ENCODE assay signal across 17 cellular contexts in genomic region chr4:174658246-174658645, GRCh38.
DNase-seq lines count a peak whose midpoint lies in the region; ATAC-seq and TF ChIP-seq lines count a peak whose summit lies in the region.
"Had no signal": no experiment of that assay in that cellular context is flagged by ENCODE, and none has a peak within 500 bp of the region (broad histone marks: within the 10 kb centered on the region; RNA-seq: fewer than 3 reads in every experiment).

No MANE protein-coding gene starts in this region.

- H3K4me1 ChIP-seq in mesendoderm (ENCODE audit: control insufficient read depth, low read depth, low read length) = no peaks in the 10 kb centered on the region
- H3K4me1 ChIP-seq: BLaER1, HAP-1 had no signal

- no CpG with 5 or more reads among the region's 3 CpGs for WGBS in mesendoderm (ENCODE audit: extremely low coverage, insufficient coverage, low lambda C conversion rate)

- no peak overlapping the region for H3K9ac ChIP-seq in mesendoderm (ENCODE audit: low read length)
- H3K9ac ChIP-seq: BLaER1, GM23248 had no signal

- H3K4me2 ChIP-seq in mesendoderm (ENCODE audit: low read length) = no peak overlapping the region
- H3K4me2 ChIP-seq: A549, BLaER1 had no signal

- no peak overlapping the region for H2AK5ac ChIP-seq in mesendoderm (ENCODE audit: low read length)

- no peak overlapping the region for H2BK15ac ChIP-seq in mesendoderm (replicated peaks; ENCODE audit: low read depth)

- H3K27me3 ChIP-seq in mesendoderm (ENCODE audit: insufficient read depth, low read length, poor library complexity) = no peaks in the 10 kb centered on the region
- H3K27me3 ChIP-seq: BLaER1 had no signal

- no peak overlapping the region for H4K5ac ChIP-seq in mesendoderm (ENCODE audit: low read length)

- H3K56ac ChIP-seq in mesendoderm (ENCODE audit: low read length) = no peak overlapping the region

- H3K23ac ChIP-seq in mesendoderm (ENCODE audit: low read length) = no peak overlapping the region

- no peaks in the 10 kb centered on the region for H3K79me2 ChIP-seq in mesendoderm (ENCODE audit: control insufficient read depth, insufficient read depth, low read length)

- H3K4ac ChIP-seq in mesendoderm (ENCODE audit: low read depth, low read length) = no peak overlapping the region

- no peak overlapping the region for H3K18ac ChIP-seq in mesendoderm (ENCODE audit: low read length)

- intact Hi-C loops in cardiac septum (cut with DNase I) = no loop called here

- no peak overlapping the region for H3K27ac ChIP-seq in mesendoderm (ENCODE audit: low read depth, low read length)
- H3K27ac ChIP-seq: 22Rv1, A549, BLaER1, GM23248 had no signal

- H4K8ac ChIP-seq in mesendoderm (ENCODE audit: low read depth, low read length) = no peak overlapping the region

- DNase-seq in NOMO-1 treated with DMSO at 0.1 percent for 48 hours (lab: John Stamatoyannopoulos, UW; ENCODE audit: unreplicated experiment) (peak; percentile 28), NOMO-1 treated with dmso at 0.1 percent for 144 hours (lab: John Stamatoyannopoulos, UW; ENCODE audit: unreplicated experiment) (no peak), amniotic epithelial cell (ENCODE audit: low read depth) (peak; percentile 31), erythroblast (lab: John Stamatoyannopoulos, UW) (peak; percentile 84 to 86), mesendoderm (peak; percentile 16), cardiac septum (ENCODE audit: low spot score) (no peak), middle frontal gyrus (ENCODE audit: extremely low spot score, low spot score) (no peak)
- DNase-seq: CD4-positive, alpha-beta memory T cell; DMS153; DMS79; GDM1; GM23248 had no signal

- H3K79me1 ChIP-seq in mesendoderm (ENCODE audit: low read length) = no peaks in the 10 kb centered on the region

- no peak overlapping the region for H3K4me3 ChIP-seq in mesendoderm (ENCODE audit: low read length)
- H3K4me3 ChIP-seq: A549, BLaER1, GM23248, HAP-1 had no signal

- H2BK120ac ChIP-seq in mesendoderm (ENCODE audit: low read depth, low read length) = no peak overlapping the region

- H3K36me3 ChIP-seq in mesendoderm (ENCODE audit: control insufficient read depth, insufficient read depth, low read length) = no peaks in the 10 kb centered on the region
- H3K36me3 ChIP-seq: BLaER1, HAP-1 had no signal

- no peak for ATAC-seq in GM18909 (IDR thresholded peaks at IDR 0.05; ENCODE audit: poor library complexity, unreplicated experiment)
- ATAC-seq: A549 had no signal

- no peak overlapping the region for H2BK5ac ChIP-seq in mesendoderm (ENCODE audit: low read length)

- TF ChIP-seq POLR2A in erythroblast (IDR thresholded peaks at IDR 0.05; ENCODE audit: low read length) = no peak

Comparison
In these comparisons a context has a peak if more than half of its experiments do, and no peak if none do; other contexts are left out.
1. DNase-seq: peak in NOMO-1 treated with DMSO at 0.1 percent for 48 hours (single experiment), amniotic epithelial cell (single experiment), erythroblast (2 of 2) and mesendoderm (single experiment); none in NOMO-1 treated with dmso at 0.1 percent for 144 hours (single experiment), cardiac septum (single experiment) and middle frontal gyrus (single experiment).